In the genomic region with DNA sequence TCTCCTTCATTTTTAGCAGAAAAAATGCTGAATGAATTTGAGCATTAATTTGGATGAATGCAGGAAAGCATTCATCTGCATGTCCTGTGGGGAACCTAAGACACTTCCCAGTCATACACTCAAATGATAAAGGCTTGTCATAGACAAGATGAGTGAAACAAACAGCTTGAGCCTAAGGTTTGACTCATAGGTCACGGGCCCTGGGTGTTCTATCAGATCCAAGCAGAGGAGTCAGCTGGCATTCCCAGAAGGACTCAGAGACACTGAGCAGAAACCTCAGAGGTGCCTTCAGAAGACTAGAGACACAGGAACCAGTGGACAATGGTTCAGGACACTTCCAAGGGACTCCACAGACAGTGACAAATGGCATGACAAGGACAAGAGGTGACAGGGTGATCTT, we compare ENCODE assay signal across 26 cellular contexts.
"Had no signal": no experiment of that assay in that cellular context is flagged by ENCODE, and none has a peak within 500 bp of the region (broad histone marks: within the 10 kb centered on the region; RNA-seq: fewer than 3 reads in every experiment).

No MANE protein-coding gene starts in this region.

- H3K27ac ChIP-seq: stomach, suprapubic skin, testis, thoracic aorta, thyroid gland, tibial artery, tibial nerve, transverse colon, upper lobe of left lung, upper lobe of right lung, uterus, vagina had no signal

- H3K4me3 ChIP-seq: stomach, suprapubic skin, testis, thoracic aorta, thyroid gland, tibial artery, tibial nerve, transverse colon, upper lobe of left lung, upper lobe of right lung, uterus, vagina had no signal

- H3K9me3 ChIP-seq: stomach, suprapubic skin, testis, thoracic aorta, thyroid gland, tibial artery, tibial nerve, transverse colon, upper lobe of left lung, upper lobe of right lung, uterus, vagina had no signal

- DNase-seq: stimulated activated CD4-positive, alpha-beta T cell treated with anti-CD3 and anti-CD28 coated beads, Interleukin-2, amount 100 ng/mL, for 48 hours; stimulated activated CD4-positive, alpha-beta T cell treated with anti-CD3 and anti-CD28 coated beads, Interleukin-4, amount 100 ng/mL, for 1 hour; stimulated activated CD4-positive, alpha-beta T cell treated with anti-CD3 and anti-CD28 coated beads, Interleukin-4, amount 100 ng/mL, for 24 hours; stimulated activated CD4-positive, alpha-beta T cell treated with anti-CD3 and anti-CD28 coated beads, Interleukin-4, amount 100 ng/mL, for 4 hours; stimulated activated CD8-positive, alpha-beta memory T cell treated with anti-CD3 and anti-CD28 coated beads, Interleukin-4, amount 100 ng/mL, for 48 hours; stimulated activated naive B cell treated with anti-CD40 and anti-IgM and Interleukin-4, amounts not matched to agents 10 μg/mL and 1 μg/mL and 100 μg/mL, for 72 hours; stimulated activated naive CD4-positive, alpha-beta T cell; stimulated activated naive CD4-positive, alpha-beta T cell treated with Interleukin-2 at 50 U/mL for 16 hours; stimulated activated naive CD8-positive, alpha-beta T cell treated with anti-CD3 and anti-CD28 coated beads, Interleukin-15, amount 100 ng/mL, for 72 hours; stimulated activated naive CD8-positive, alpha-beta T cell treated with anti-CD3 and anti-CD28 coated beads, Interleukin-15, Interleukin-2, amounts not matched to agents 100 U/mL and 50 U/mL, for 24 hours; stomach; substantia nigra; testis; thyroid gland; tibial artery; transverse colon; trophoblast cell; upper lobe of left lung; upper lobe of right lung; uterus had no signal

- H3K36me3 ChIP-seq: stomach, suprapubic skin, thoracic aorta, thyroid gland, tibial artery, tibial nerve, transverse colon, upper lobe of left lung, upper lobe of right lung, uterus, vagina had no signal

- H3K4me1 ChIP-seq: suprapubic skin, testis, thyroid gland, tibial nerve, upper lobe of left lung, upper lobe of right lung, uterus had no signal

- H3K27me3 ChIP-seq: stomach, suprapubic skin, testis, thyroid gland, tibial nerve, transverse colon, upper lobe of left lung, upper lobe of right lung, uterus, vagina had no signal

- ATAC-seq: stimulated activated effector memory CD8-positive, alpha-beta T cell treated with anti-CD3 and anti-CD28 coated beads, Interleukin-12 subunit alpha, Interleukin-12 subunit beta, amount 100 ng/mL, for 72 hours; stimulated activated memory B cell treated with anti-CD40 and anti-IgM and Interleukin-4, amounts not matched to agents 10 μg/mL and 1 μg/mL and 100 μg/mL, for 72 hours; stimulated activated naive B cell treated with anti-CD40 and anti-IgM and Interleukin-4, amounts not matched to agents 10 μg/mL and 1 μg/mL and 100 μg/mL, for 72 hours; stimulated activated naive CD8-positive, alpha-beta T cell treated with anti-CD3 and anti-CD28 coated beads, Interleukin-15, amount 100 ng/mL, for 72 hours; stimulated activated naive CD8-positive, alpha-beta T cell treated with anti-CD3 and anti-CD28 coated beads, Interleukin-15, Interleukin-2, amounts not matched to agents 100 U/mL and 50 U/mL, for 24 hours; upper lobe of right lung had no signal
